12 cellular contexts compared by ENCODE assay signal in genomic region chr11:123203471-123203870, GRCh38. TPM values are rescaled to one million over a fixed set of nuclear protein-coding genes. Genes with fewer than 3 reads are reported as not detected.
"Had no signal": no experiment of that assay in that cellular context is flagged by ENCODE, and none has a peak within 500 bp of the region (broad histone marks: within the 10 kb centered on the region; RNA-seq: fewer than 3 reads in every experiment).

No MANE protein-coding gene starts in this region.

- H3K4me3 ChIP-seq: cardiac muscle cell, right atrium auricular region, tibial nerve had no signal

- H3K27ac ChIP-seq: foreskin keratinocyte, right atrium auricular region had no signal

- H3K9me3 ChIP-seq: right atrium auricular region, tibial nerve had no signal

- H3K4me1 ChIP-seq: foreskin keratinocyte had no signal

- H3K27me3 ChIP-seq: cardiac muscle cell, foreskin keratinocyte, right atrium auricular region had no signal

- DNase-seq: activated CD4-positive, alpha-beta memory T cell treated with anti-CD3 and anti-CD28 coated beads for 36 hours; activated CD4-positive, alpha-beta T cell treated with anti-CD3 and anti-CD28 coated beads for 36 hours; effector CD8-positive, alpha-beta T cell; foreskin keratinocyte; mesendoderm; stimulated activated CD4-positive, alpha-beta T cell treated with anti-CD3 and anti-CD28 coated beads, Interleukin-2, amount 100 ng/mL, for 24 hours; stimulated activated naive CD4-positive, alpha-beta T cell treated with Interleukin-2 at 50 U/mL for 16 hours had no signal

- ATAC-seq: activated CD4-positive, alpha-beta T cell treated with anti-CD3 and anti-CD28 coated beads for 36 hours; foreskin keratinocyte had no signal

- H3K36me3 ChIP-seq: cardiac muscle cell, right atrium auricular region, tibial nerve had no signal

RNA-seq across cellular contexts. Expression of gene CLMP, which starts 8.4 kb away (rescaled TPM):
- total RNA-seq: natural killer cell treated with Interleukin-12 subunit alpha and Interleukin-12 subunit beta and Interleukin-15 and Interleukin-18, amount 100 ng/mL, for 72 hours; SK-MEL-5 had no signal
